Comparison of ENCODE assay signal across 8 cellular contexts in the genomic region with DNA sequence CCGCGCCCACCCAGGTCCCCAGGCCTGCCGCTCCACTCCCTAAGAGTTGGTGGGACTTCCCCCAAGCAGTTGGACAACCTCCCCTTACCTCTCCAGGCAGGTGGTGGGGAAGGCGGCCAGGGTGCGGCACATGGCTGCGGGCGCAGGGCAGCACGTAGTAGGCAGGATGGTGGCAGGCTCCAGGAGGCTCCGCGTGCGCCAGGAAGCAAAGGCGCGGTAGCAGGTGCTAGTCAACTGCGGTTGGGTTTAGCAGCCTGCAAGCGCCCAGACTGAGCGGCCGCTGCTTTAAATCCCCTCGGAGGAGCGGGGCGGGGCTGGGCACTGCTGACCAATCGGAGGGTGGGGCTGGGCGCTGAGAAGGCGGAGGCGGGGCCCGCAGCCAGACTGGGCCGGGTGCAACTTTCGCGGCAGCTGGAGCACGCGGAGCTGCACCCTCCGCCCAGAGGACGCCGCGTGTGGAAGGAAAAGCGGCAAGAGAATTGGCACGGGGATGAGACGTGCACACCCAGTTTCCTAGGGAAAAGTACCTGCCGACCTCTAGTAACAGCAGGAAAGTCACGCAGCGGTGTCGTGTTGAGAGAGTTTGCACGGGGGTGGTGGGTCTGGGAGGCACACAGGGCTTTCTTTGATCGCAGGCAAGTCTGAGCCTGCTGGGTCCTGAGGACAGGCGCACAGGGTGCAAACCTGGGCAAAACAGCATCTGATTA. TPM values are rescaled to one million over a fixed set of nuclear protein-coding genes. Genes with fewer than 3 reads are reported as not detected.
DNase-seq lines count a peak whose midpoint lies in the region; ATAC-seq and TF ChIP-seq lines count a peak whose summit lies in the region.

A gene with protein sequence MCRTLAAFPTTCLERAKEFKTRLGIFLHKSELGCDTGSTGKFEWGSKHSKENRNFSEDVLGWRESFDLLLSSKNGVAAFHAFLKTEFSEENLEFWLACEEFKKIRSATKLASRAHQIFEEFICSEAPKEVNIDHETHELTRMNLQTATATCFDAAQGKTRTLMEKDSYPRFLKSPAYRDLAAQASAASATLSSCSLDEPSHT (minus strand): TSS at position 262 of the 707 bp plus-strand sequence. CDS start 130 bp downstream, at position 132.

- no peaks in the 10 kb centered on the region for H3K9me3 ChIP-seq in PC-3 (ENCODE audit: low read length)
- H3K9me3 ChIP-seq in esophagus (ENCODE audit: control insufficient read depth in 2 of 2, insufficient read depth in 1 of 2, low read depth in 1 of 2, low read length in 1 of 2) = no peaks in the 10 kb centered on the region
- H3K9me3 ChIP-seq in mucosa of stomach (ENCODE audit: control insufficient read depth, low read length) = no peaks in the 10 kb centered on the region

- H3K27ac ChIP-seq in PC-3 (ENCODE audit: low read length) (no peak within 1 kb of the TSS), esophagus (ENCODE audit: low read depth in 2 of 2, low read length in 1 of 2) (peak within 1 kb of the TSS in 1 of 2 donors; percentile 34)

- H3K4me2 ChIP-seq in PC-3 (ENCODE audit: low read length) = peak within 1 kb of the TSS; percentile 77

- peak; percentile 97 for DNase-seq in DMS153 (lab: John Stamatoyannopoulos, UW)
- peak; percentile 83 for DNase-seq in Jurkat, Clone E6-1 (ENCODE audit: low read depth, low spot score)
- DNase-seq in PC-3 = peak; percentile 54
- DNase-seq in activated T-cell treated with anti-CD3 and anti-CD28 coated beads, Interleukin-2, amount 50 U/mL, for 1 hour = peak; percentile 90
- DNase-seq in stimulated activated CD8-positive, alpha-beta memory T cell treated with anti-CD3 and anti-CD28 coated beads, Interleukin-7, amount 100 ng/mL, for 24 hours (ENCODE audit: low read depth) = peak; percentile 83

- CTCF ChIA-PET in PC-3 (lab: Charles Lee) = no interaction called here

- H3K36me3 ChIP-seq in PC-3 (ENCODE audit: low read depth, low read length) (0 out of 2 replicates have a peak, but pooled peaks cover 3% of the 10 kb centered on the region), esophagus (ENCODE audit: control insufficient read depth in 2 of 2, insufficient read depth in 2 of 2, low read length in 1 of 2) (peaks cover 0 to 4% of the 10 kb centered on the region in 2 donors), mucosa of stomach (ENCODE audit: control insufficient read depth, insufficient read depth, low read length) (no peaks in the 10 kb centered on the region)

- H3K9me2 ChIP-seq in PC-3 (replicated peaks; ENCODE audit: low read length) = no peaks in the 10 kb centered on the region

- no peaks in the 10 kb centered on the region for H4K20me1 ChIP-seq in PC-3 (ENCODE audit: low read length)

- POLR2A ChIA-PET in PC-3 (lab: Charles Lee; ENCODE audit: unreplicated experiment) = no interaction called here

- BruUV-seq in PC-3 (replicated peaks; lab: Mats Ljungman, UMichigan) = no TSS peak

- H3K4me1 ChIP-seq in PC-3 (ENCODE audit: insufficient read depth, low read length) (no peaks in the 10 kb centered on the region; the same call in 1 of the 2 replicates), esophagus (ENCODE audit: control insufficient read depth in 2 of 2, insufficient read depth in 2 of 2, low read length in 1 of 2) (peaks cover 7% of the 10 kb centered on the region in 2 donors), mucosa of stomach (ENCODE audit: control insufficient read depth, insufficient read depth, low read length) (peaks cover 25% of the 10 kb centered on the region)

- no peaks in the 10 kb centered on the region for H3K79me2 ChIP-seq in PC-3 (ENCODE audit: low read length)

- no peaks in the 10 kb centered on the region for H3F3A ChIP-seq in PC-3 (ENCODE audit: low read length, unreplicated experiment)

- no peaks in the 10 kb centered on the region for H3K27me3 ChIP-seq in PC-3 (ENCODE audit: low read length)
- H3K27me3 ChIP-seq in esophagus (ENCODE audit: control insufficient read depth in 1 of 2, insufficient read depth in 2 of 2, low read length in 2 of 2) = no peaks in the 10 kb centered on the region
- H3K27me3 ChIP-seq in mucosa of stomach (ENCODE audit: control insufficient read depth, insufficient read depth, low read length) = no peaks in the 10 kb centered on the region

- no peak for TF ChIP-seq CTCF in PC-3 (conservative IDR thresholded peaks at IDR 0.05; ENCODE audit: low read depth, low read length)

- H3K9ac ChIP-seq in PC-3 (ENCODE audit: low read length) (0 out of 2 replicates have a peak within 1 kb of the TSS, but pooled peaks have one; percentile 9), mucosa of stomach (ENCODE audit: low read length) (peak within 1 kb of the TSS; percentile 50)

- WGBS in esophagus, 2 donors = 1 to 2% methylated on average over 44 of the region's 44 CpGs

- peak within 1 kb of the TSS; percentile 71 for H2AFZ ChIP-seq in PC-3 (ENCODE audit: low read length)

- intact Hi-C loops in PC-3 (cut with micrococcal nuclease) = no loop called here

- ATAC-seq in GM21529 (IDR thresholded peaks at IDR 0.05; ENCODE audit: unreplicated experiment) (peak; percentile 85), PC-3 (peak; percentile 89)

- H3K4me3 ChIP-seq in Jurkat, Clone E6-1 (ENCODE audit: low read length) = peak within 1 kb of the TSS; percentile 2; the same call in 1 of the 2 replicates
- H3K4me3 ChIP-seq in PC-3 (ENCODE audit: low read length) = peak within 1 kb of the TSS; percentile 53; the same call in 1 of the 2 replicates
- H3K4me3 ChIP-seq in esophagus (ENCODE audit: low read depth in 1 of 2, low read length in 2 of 2) = peak within 1 kb of the TSS; percentile 51 to 54
- peak within 1 kb of the TSS; percentile 39 for H3K4me3 ChIP-seq in mucosa of stomach (ENCODE audit: low read length)

RNA-seq across cellular contexts. Expression of the gene that starts here (rescaled TPM):
- 0.66 TPM for polyA plus RNA-seq in Jurkat, Clone E6-1 (2012; ENCODE audit: insufficient read depth, insufficient read length)
- total RNA-seq in PC-3 (2014; rRNA removed) = 0.40 and 1.5 TPM in 2 replicates
- polyA plus RNA-seq in esophagus = 1 to 10 TPM; 1.1 to 1.5 TPM

Comparison
In these comparisons a context has a peak if more than half of its experiments do, and no peak if none do; other contexts are left out.
1. H3K4me3 ChIP-seq: peak in every context shown above with its lines; median percentile 53 in PC-3; 52 in esophagus; 39 in mucosa of stomach; 2 in Jurkat, Clone E6-1.